Comparison of ENCODE assay signal across 25 cellular contexts in the genomic region with DNA sequence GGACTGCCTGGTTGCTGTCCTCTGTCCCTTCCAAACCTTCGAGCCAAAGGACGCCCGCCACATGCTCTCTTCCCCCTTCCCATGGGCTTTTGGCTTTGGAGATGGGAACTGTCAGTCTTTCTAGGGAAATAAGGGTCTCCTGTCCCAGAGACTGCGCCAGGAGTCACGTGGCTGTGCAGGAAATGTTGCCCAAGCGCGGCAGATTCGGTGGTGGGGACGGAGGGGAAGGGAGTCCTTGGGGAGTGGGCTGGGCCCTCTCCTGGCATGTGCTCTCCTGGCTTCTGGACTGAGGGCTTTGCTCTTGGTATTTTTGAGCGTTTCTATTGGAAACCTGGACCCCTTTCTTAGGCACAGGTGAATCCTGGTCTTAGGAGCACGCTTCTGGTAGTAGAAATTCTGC.
"Had no signal": no experiment of that assay in that cellular context is flagged by ENCODE, and none has a peak within 500 bp of the region (broad histone marks: within the 10 kb centered on the region; RNA-seq: fewer than 3 reads in every experiment).

No MANE protein-coding gene starts in this region.

- H3K4me3 ChIP-seq: hepatocyte, left lung, lung, mucosa of descending colon, neural progenitor cell, prostate gland, right lobe of liver, smooth muscle cell, suprapubic skin, vagina had no signal

- ATAC-seq: effector memory CD8-positive, alpha-beta T cell; left lung; mucosa of descending colon; natural killer cell treated with Interleukin-12 subunit alpha and Interleukin-12 subunit beta and Interleukin-15 and Interleukin-18, amount 100 ng/mL, for 72 hours; right lobe of liver; stimulated activated naive CD8-positive, alpha-beta T cell treated with anti-CD3 and anti-CD28 coated beads, Interleukin-15, amount 100 ng/mL, for 72 hours had no signal

- H3K9ac ChIP-seq: neural progenitor cell had no signal

- H3K4me2 ChIP-seq: hepatocyte, neural progenitor cell, smooth muscle cell had no signal

- H3K9me3 ChIP-seq: left lung, mucosa of descending colon, prostate gland, right lobe of liver, suprapubic skin, vagina had no signal

- H3K4me1 ChIP-seq: prostate gland, suprapubic skin had no signal

- H3K36me3 ChIP-seq: neural progenitor cell had no signal

- H3K27ac ChIP-seq: hepatocyte, left lung, neural progenitor cell, prostate gland, right lobe of liver, suprapubic skin, vagina had no signal

- DNase-seq: cerebellar nuclear complex; cortex of kidney; effector memory CD8-positive, alpha-beta T cell; head of caudate nucleus; left cardiac atrium; left lung; mucosa of descending colon; naive B cell; nucleus accumbens; right lobe of liver; stimulated activated CD4-positive, alpha-beta T cell treated with anti-CD3 and anti-CD28 coated beads, Interleukin-12 subunit alpha, Interleukin-12 subunit beta, amount 100 ng/mL, for 4 hours; stimulated activated CD4-positive, alpha-beta T cell treated with anti-CD3 and anti-CD28 coated beads, Interleukin-1b, Interleukin-23, amount 100 ng/mL, for 48 hours; stimulated activated CD4-positive, alpha-beta T cell treated with anti-CD3 and anti-CD28 coated beads, Interleukin-4, amount 100 ng/mL, for 1 hour; stimulated activated CD8-positive, alpha-beta memory T cell treated with anti-CD3 and anti-CD28 coated beads, Interleukin-4, amount 100 ng/mL, for 48 hours; stimulated activated naive CD4-positive, alpha-beta T cell; stimulated activated naive CD8-positive, alpha-beta T cell treated with anti-CD3 and anti-CD28 coated beads, Interleukin-15, amount 100 ng/mL, for 72 hours; trophoblast cell had no signal

- H3K27me3 ChIP-seq: hepatocyte, left lung, neural progenitor cell, right lobe of liver, suprapubic skin, vagina had no signal
